ENCODE assay signal across 8 cellular contexts in genomic region chr3:103517013-103517412, GRCh38.
"Had no signal": no experiment of that assay in that cellular context is flagged by ENCODE, and none has a peak within 500 bp of the region (broad histone marks: within the 10 kb centered on the region; RNA-seq: fewer than 3 reads in every experiment).

No MANE protein-coding gene starts in this region.

- H3K4me1 ChIP-seq: HAP-1 had no signal

- ATAC-seq: HCT116, K562 had no signal

- H3K9me3 ChIP-seq: HAP-1 had no signal

- DNase-seq: GOT3, H7, HFFc6, KG1 had no signal

- FAIRE-seq: HTR-8/SVneo, K562 had no signal

- H3K4me3 ChIP-seq: HAP-1, K562 had no signal

- H3K36me3 ChIP-seq: HAP-1 had no signal
